ENCODE assay signal across 8 cellular contexts in genomic region chr19:52820472-52821205, GRCh38. TPM values are rescaled to one million over a fixed set of nuclear protein-coding genes. Genes with fewer than 3 reads are reported as not detected.
DNase-seq lines count a peak whose midpoint lies in the region; ATAC-seq and TF ChIP-seq lines count a peak whose summit lies in the region.
"Not testable (repeated sequence)": the region's sequence is repeated elsewhere in the genome, so short reads cannot be mapped to it uniquely, and the experiment has no call there.

No MANE protein-coding gene starts in this region.

- peak overlapping the region in 6 of 7 donors; percentile 84 to 93 (median 90) for H3K27ac Mint-ChIP-seq in CD14-positive monocyte
- H3K27ac Mint-ChIP-seq in activated naive CD8-positive, alpha-beta T cell treated with anti-CD3 and anti-CD28 coated beads for 36 hours: peak overlapping the region; percentile 79

- not testable (repeated sequence) for H3K4me1 Mint-ChIP-seq in CD14-positive monocyte; activated naive CD8-positive, alpha-beta T cell treated with anti-CD3 and anti-CD28 coated beads for 36 hours

- intact Hi-C loops in CD14-positive monocyte (cut with micrococcal nuclease): loop anchor here in 1 of 2 donors (5.0 kb wide), 1 partner anchor 37 kb away; the partner anchor contains the start of gene ZNF468

- not testable (repeated sequence) for H3K9me3 ChIP-seq in SJCRH30 (replicated peaks)

- ATAC-seq in GM21360 (IDR thresholded peaks at IDR 0.05; ENCODE audit: unreplicated experiment) (peak; percentile 32), HG03460 (IDR thresholded peaks at IDR 0.05; ENCODE audit: unreplicated experiment) (peak; percentile 29)

- not testable (repeated sequence) for H3K4me1 ChIP-seq in SJCRH30

- peak overlapping the region; percentile 86 to 98 for H3K4me3 Mint-ChIP-seq in CD14-positive monocyte
- peak overlapping the region; percentile 95 for H3K4me3 Mint-ChIP-seq in activated naive CD8-positive, alpha-beta T cell treated with anti-CD3 and anti-CD28 coated beads for 36 hours

- H3K27me3 Mint-ChIP-seq in CD14-positive monocyte (ENCODE audit: low read depth in 3 of 3); activated naive CD8-positive, alpha-beta T cell treated with anti-CD3 and anti-CD28 coated beads for 36 hours: not testable (repeated sequence)

- H3K4me3 ChIP-seq in SJCRH30: peak overlapping the region; percentile 67
- peak overlapping the region; percentile 75 for H3K4me3 ChIP-seq in fibroblast of the aortic adventitia (ENCODE audit: low read depth, low read length)

- not testable (repeated sequence) for H3K27me3 ChIP-seq in SJCRH30

- peaks cover 22 to 77% (median 68%) of the 10 kb centered on the region in 7 donors for H3K9me3 Mint-ChIP-seq in CD14-positive monocyte
- H3K9me3 Mint-ChIP-seq in activated naive CD8-positive, alpha-beta T cell treated with anti-CD3 and anti-CD28 coated beads for 36 hours: peaks cover 18% of the 10 kb centered on the region

- not testable (repeated sequence) for H3K36me3 ChIP-seq in SJCRH30

- peaks cover 25 to 39% of the 10 kb centered on the region in 2 donors for H3K36me3 Mint-ChIP-seq in CD14-positive monocyte
- H3K36me3 Mint-ChIP-seq in activated naive CD8-positive, alpha-beta T cell treated with anti-CD3 and anti-CD28 coated beads for 36 hours: peaks cover 46% of the 10 kb centered on the region

- peak; percentile 52 for DNase-seq in CD14-positive monocyte (ENCODE audit: low spot score)
- peak; percentile 12 to 17 for DNase-seq in SJCRH30
- peak; percentile 27 for DNase-seq in activated naive CD8-positive, alpha-beta T cell treated with anti-CD3 and anti-CD28 coated beads for 36 hours
- DNase-seq in fibroblast of the aortic adventitia (ENCODE audit: low read depth): peak; percentile 31
- DNase-seq in mucosa of gallbladder (ENCODE audit: low spot score): peak; percentile 10
- peak; percentile 2 for DNase-seq in stimulated activated CD4-positive, alpha-beta T cell treated with anti-CD3 and anti-CD28 coated beads, Interleukin-2, amount 100 ng/mL, for 4 hours (ENCODE audit: low read depth)

- TF ChIP-seq CTCF in CD14-positive monocyte (IDR thresholded peaks at IDR 0.05); fibroblast of the aortic adventitia (IDR thresholded peaks at IDR 0.05; ENCODE audit: insufficient read depth, low read length): not testable (repeated sequence)

- not testable (repeated sequence) for H3K27ac ChIP-seq in SJCRH30

RNA-seq across cellular contexts. Expression of gene ZNF28, which starts 0.8 kb away (rescaled TPM):
- polyA plus RNA-seq in CD14-positive monocyte: 10 to 100 TPM; 15.0 to 21.2 TPM
- total RNA-seq in SJCRH30 (2014; rRNA removed; shearing (Covaris generic)): 23.7 and 27.9 TPM in 2 replicates
- total RNA-seq in activated naive CD8-positive, alpha-beta T cell treated with anti-CD3 and anti-CD28 coated beads for 36 hours: 10 to 100 TPM; 14.0 to 14.8 TPM
- total RNA-seq in fibroblast of the aortic adventitia (ENCODE audit: low replicate concordance): 3.1 and 15.0 TPM in 2 replicates
- 27.9 TPM for total RNA-seq in mucosa of gallbladder

RNA-seq across cellular contexts. Expression of gene ZNF600, which starts 34.0 kb away (rescaled TPM):
- polyA plus RNA-seq in CD14-positive monocyte: 1 to 10 TPM; 1.9 to 2.5 TPM
- 2.5 and 3.3 TPM in 2 replicates for total RNA-seq in SJCRH30 (2014; rRNA removed; shearing (Covaris generic))
- total RNA-seq in activated naive CD8-positive, alpha-beta T cell treated with anti-CD3 and anti-CD28 coated beads for 36 hours: 10 to 100 TPM; 13.5 to 14.4 TPM
- total RNA-seq in fibroblast of the aortic adventitia (ENCODE audit: low replicate concordance): 3.8 and 5.7 TPM in 2 replicates
- 18.1 TPM for total RNA-seq in mucosa of gallbladder

RNA-seq across cellular contexts. Expression of gene ZNF468, which starts 36.8 kb away (rescaled TPM):
- polyA plus RNA-seq in CD14-positive monocyte: 10 to 100 TPM; 10.6 to 16.1 TPM
- total RNA-seq in SJCRH30 (2014; rRNA removed; shearing (Covaris generic)): 25.4 and 29.8 TPM in 2 replicates
- total RNA-seq in activated naive CD8-positive, alpha-beta T cell treated with anti-CD3 and anti-CD28 coated beads for 36 hours: 10 to 100 TPM; 13.9 to 15.1 TPM
- total RNA-seq in fibroblast of the aortic adventitia (ENCODE audit: low replicate concordance) (8.5 and 15.9 TPM in 2 replicates), mucosa of gallbladder (37.2 TPM)

Comparison
In these comparisons a context has a peak if more than half of its experiments do, and no peak if none do; other contexts are left out.
1. DNase-seq: peak in every context shown above with its lines; median percentile 52 in CD14-positive monocyte; 31 in fibroblast of the aortic adventitia; 27 in activated naive CD8-positive, alpha-beta T cell treated with anti-CD3 and anti-CD28 coated beads for 36 hours; 14 in SJCRH30; 10 in mucosa of gallbladder; 2 in stimulated activated CD4-positive, alpha-beta T cell treated with anti-CD3 and anti-CD28 coated beads, Interleukin-2, amount 100 ng/mL, for 4 hours.